In genomic region chr3:52284051-52284450, GRCh38 we compare ENCODE assay signal across 6 cellular contexts. TPM values are rescaled to one million over a fixed set of nuclear protein-coding genes. Genes with fewer than 3 reads are reported as not detected.
DNase-seq lines count a peak whose midpoint lies in the region; ATAC-seq, FAIRE-seq and TF ChIP-seq lines count a peak whose summit lies in the region.
"Not testable (repeated sequence)": the region's sequence is repeated elsewhere in the genome, so short reads cannot be mapped to it uniquely, and the experiment has no call there.

No MANE protein-coding gene starts in this region.

- H3K4me2 ChIP-seq in A549; mesenchymal stem cell (ENCODE audit: low read length, poor library complexity, severe bottlenecking): not testable (repeated sequence)

- not testable (repeated sequence) for H3K18ac ChIP-seq in mesenchymal stem cell (ENCODE audit: low read depth in 1 of 2, low read length in 2 of 2)

- WGBS in A549 (ENCODE audit: missing lambda C conversion rate): 85% methylated on average over 4 of the region's 4 CpGs
- WGBS in mesenchymal stem cell: 98% methylated on average over 4 of the region's 4 CpGs

- H2BK12ac ChIP-seq in mesenchymal stem cell (ENCODE audit: low read length in 2 of 2): not testable (repeated sequence)

- not testable (repeated sequence) for H4K91ac ChIP-seq in mesenchymal stem cell (ENCODE audit: low read length)

- not testable (repeated sequence) for H3K4ac ChIP-seq in mesenchymal stem cell (ENCODE audit: low read depth in 1 of 2, low read length in 2 of 2)

- not testable (repeated sequence) for H3K14ac ChIP-seq in mesenchymal stem cell (ENCODE audit: low read length in 2 of 2)

- CTCF ChIA-PET in A549 (lab: Yijun Ruan, JAX): interaction anchor here (0.9 to 2.8 kb wide), 5 partner anchors 8 to 63 kb away, joined by 3 to 8 read pairs (median 3); no protein-coding TSS in a partner anchor

- H2BK5ac ChIP-seq in mesenchymal stem cell (ENCODE audit: low read depth, low read length, poor library complexity, severe bottlenecking): peak overlapping the region; percentile 59

- POLR2A ChIA-PET in A549 (lab: Yijun Ruan, JAX): not testable (repeated sequence)

- H2AFZ ChIP-seq in mesenchymal stem cell (ENCODE audit: low read depth, low read length): not testable (repeated sequence)

- ATAC-seq in A549: not testable (repeated sequence)

- TF ChIP-seq POLR2A in A549 (IDR thresholded peaks at IDR 0.05; ENCODE audit: low read length): not testable (repeated sequence)

- TF ChIP-seq CTCF in A549 (IDR thresholded peaks at IDR 0.05); VCaP (conservative IDR thresholded peaks at IDR 0.05); brain (conservative IDR thresholded peaks at IDR 0.05): not testable (repeated sequence)

- H3K36me3 Mint-ChIP-seq in brain: not testable (repeated sequence)
- H3K36me3 Mint-ChIP-seq in stimulated activated naive CD8-positive, alpha-beta T cell treated with anti-CD3 and anti-CD28 coated beads, Interleukin-15, Interleukin-2, amounts not matched to agents 100 ng/mL and 50 ng/mL, for 24 hours (ENCODE audit: low read depth): peaks cover 10% of the 10 kb centered on the region

- H3K9me3 ChIP-seq in A549; mesenchymal stem cell (ENCODE audit: control insufficient read depth, low read length): not testable (repeated sequence)

- not testable (repeated sequence) for H3K27me3 ChIP-seq in mesenchymal stem cell (ENCODE audit: control insufficient read depth in 1 of 2, insufficient read depth in 1 of 2, low read length in 2 of 2)

- H3K4me3 ChIP-seq in A549; mesenchymal stem cell (ENCODE audit: insufficient read depth in 1 of 2, low read depth in 1 of 2, low read length in 2 of 2): not testable (repeated sequence)

- not testable (repeated sequence) for H4K8ac ChIP-seq in mesenchymal stem cell (ENCODE audit: low read length)

- not testable (repeated sequence) for TF ChIP-seq RAD21 in A549 (conservative IDR thresholded peaks at IDR 0.05 in 1 of 2, IDR thresholded peaks at IDR 0.05 in 1 of 2)

- not testable (repeated sequence) for DNase-seq in A549 (ENCODE audit: low read depth in 1 of 2, low spot score in 1 of 2); mesenchymal stem cell
- DNase-seq in activated effector memory CD4-positive, alpha-beta T cell treated with anti-CD3 and anti-CD28 coated beads, Interleukin-2, amount 50 U/mL, for 16 hours: peak; percentile 52

- H3K4me1 Mint-ChIP-seq in brain: peaks cover 56% of the 10 kb centered on the region
- peaks cover 65% of the 10 kb centered on the region for H3K4me1 Mint-ChIP-seq in stimulated activated naive CD8-positive, alpha-beta T cell treated with anti-CD3 and anti-CD28 coated beads, Interleukin-15, Interleukin-2, amounts not matched to agents 100 ng/mL and 50 ng/mL, for 24 hours (ENCODE audit: low read depth)

- H3K4me1 ChIP-seq in A549 (peaks cover 63% of the 10 kb centered on the region), mesenchymal stem cell (ENCODE audit: control insufficient read depth, insufficient read depth, low read depth, low read length) (peaks cover 29% of the 10 kb centered on the region)

- not testable (repeated sequence) for H3K9me3 Mint-ChIP-seq in brain; stimulated activated naive CD8-positive, alpha-beta T cell treated with anti-CD3 and anti-CD28 coated beads, Interleukin-15, Interleukin-2, amounts not matched to agents 100 ng/mL and 50 ng/mL, for 24 hours

- peaks cover 10% of the 10 kb centered on the region for H3K27me3 Mint-ChIP-seq in brain
- not testable (repeated sequence) for H3K27me3 Mint-ChIP-seq in stimulated activated naive CD8-positive, alpha-beta T cell treated with anti-CD3 and anti-CD28 coated beads, Interleukin-15, Interleukin-2, amounts not matched to agents 100 ng/mL and 50 ng/mL, for 24 hours

- peak overlapping the region in 3 of 5 experiments; percentile 36 to 89 (median 48) for H3K27ac Mint-ChIP-seq in brain
- peak overlapping the region; percentile 84 for H3K27ac Mint-ChIP-seq in stimulated activated naive CD8-positive, alpha-beta T cell treated with anti-CD3 and anti-CD28 coated beads, Interleukin-15, Interleukin-2, amounts not matched to agents 100 ng/mL and 50 ng/mL, for 24 hours

- peak overlapping the region; percentile 78 to 100; a peak in 5 of 6 replicates for H3K27ac ChIP-seq in A549
- H3K27ac ChIP-seq in VCaP: peak overlapping the region; percentile 100
- peak overlapping the region; percentile 96 for H3K27ac ChIP-seq in mesenchymal stem cell (ENCODE audit: low read length, poor library complexity, severe bottlenecking)

- not testable (repeated sequence) for H3K36me3 ChIP-seq in mesenchymal stem cell (ENCODE audit: control insufficient read depth in 1 of 2, insufficient read depth in 2 of 2, low read depth in 1 of 2, low read length in 2 of 2)

- H3K9ac ChIP-seq in mesenchymal stem cell (ENCODE audit: low read length): not testable (repeated sequence)

- TF ChIP-seq EP300 in A549 (IDR thresholded peaks at IDR 0.05): not testable (repeated sequence)

- H3K79me1 ChIP-seq in mesenchymal stem cell (replicated peaks; ENCODE audit: low read length, poor library complexity, severe bottlenecking): peaks cover 11% of the 10 kb centered on the region

- H3K4me3 Mint-ChIP-seq in brain; stimulated activated naive CD8-positive, alpha-beta T cell treated with anti-CD3 and anti-CD28 coated beads, Interleukin-15, Interleukin-2, amounts not matched to agents 100 ng/mL and 50 ng/mL, for 24 hours: not testable (repeated sequence)

- not testable (repeated sequence) for H3K23ac ChIP-seq in mesenchymal stem cell (ENCODE audit: low read length in 2 of 2)

- H2AK5ac ChIP-seq in mesenchymal stem cell (ENCODE audit: low read length, severe bottlenecking): peak overlapping the region; percentile 16

- H2BK15ac ChIP-seq in mesenchymal stem cell (ENCODE audit: low read depth, poor library complexity, severe bottlenecking): not testable (repeated sequence)

- FAIRE-seq in A549 (lab: Jason Lieb, UNC): not testable (repeated sequence)

- H2BK120ac ChIP-seq in mesenchymal stem cell (ENCODE audit: low read depth, low read length): not testable (repeated sequence)

RNA-seq across cellular contexts. Expression of gene GLYCTK, which starts 3.6 kb away (rescaled TPM):
- polyA plus RNA-seq in A549 (2011; rRNA removed) (4.4 and 5.7 TPM in 2 replicates), A549 (2017; fragmentation: RNase III; extraction: RNeasy Plus Mini Kit Qiagen cat#74134 plus additional on column Dnase treatment) (4.6 to 5.1 TPM (median 4.9 TPM) in 3 replicates), brain (ENCODE audit: insufficient read depth, low read depth, low replicate concordance) (2.6 TPM)
- 13.5 and 15.6 TPM in 2 replicates for polyA plus RNA-seq in A549 (2012; cell fraction: cytosol; rRNA removed)
- 38.4 and 44.2 TPM in 2 replicates for polyA plus RNA-seq in A549 (2012; cell fraction: nucleus; rRNA removed)
- 7.2 and 8.5 TPM in 2 replicates for polyA minus RNA-seq in A549 (2011; rRNA and poly(A)+ RNA removed)
- polyA plus RNA-seq in mesenchymal stem cell (2013, experiment 1 of 2): 2.2 TPM
- polyA plus RNA-seq in mesenchymal stem cell (2013, experiment 2 of 2): 2.4 TPM

RNA-seq across cellular contexts. Expression of gene WDR82, which starts 5.6 kb away (rescaled TPM):
- polyA plus RNA-seq in A549 (2011; rRNA removed): 52.7 and 58.5 TPM in 2 replicates
- 22.9 and 30.7 TPM in 2 replicates for polyA plus RNA-seq in A549 (2012; cell fraction: cytosol; rRNA removed)
- 9.2 and 12.6 TPM in 2 replicates for polyA plus RNA-seq in A549 (2012; cell fraction: nucleus; rRNA removed)
- polyA plus RNA-seq in A549 (2017; fragmentation: RNase III; extraction: RNeasy Plus Mini Kit Qiagen cat#74134 plus additional on column Dnase treatment): 50.6 to 53.8 TPM (median 52.4 TPM) in 3 replicates
- 42.8 and 42.9 TPM in 2 replicates for polyA minus RNA-seq in A549 (2011; rRNA and poly(A)+ RNA removed)
- polyA plus RNA-seq in brain (ENCODE audit: insufficient read depth, low read depth, low replicate concordance): 66.7 TPM
- 29.2 TPM for polyA plus RNA-seq in mesenchymal stem cell (2013, experiment 1 of 2)
- 30.0 TPM for polyA plus RNA-seq in mesenchymal stem cell (2013, experiment 2 of 2)

RNA-seq across cellular contexts. Expression of gene DNAH1, which starts 32.1 kb away (rescaled TPM):
- 1.6 and 2.9 TPM in 2 replicates for polyA plus RNA-seq in A549 (2011; rRNA removed)
- polyA plus RNA-seq in A549 (2012; cell fraction: cytosol; rRNA removed): 1.6 TPM in 2 replicates
- 10.3 and 11.6 TPM in 2 replicates for polyA plus RNA-seq in A549 (2012; cell fraction: nucleus; rRNA removed)
- polyA plus RNA-seq in A549 (2017; fragmentation: RNase III; extraction: RNeasy Plus Mini Kit Qiagen cat#74134 plus additional on column Dnase treatment): 0.63 to 0.88 TPM (median 0.65 TPM) in 3 replicates
- 4.9 and 5.7 TPM in 2 replicates for polyA minus RNA-seq in A549 (2011; rRNA and poly(A)+ RNA removed)
- 1.8 TPM for polyA plus RNA-seq in brain (ENCODE audit: insufficient read depth, low read depth, low replicate concordance)
- 1.0 TPM for polyA plus RNA-seq in mesenchymal stem cell (2013, experiment 1 of 2)
- 1.0 TPM for polyA plus RNA-seq in mesenchymal stem cell (2013, experiment 2 of 2)

RNA-seq across cellular contexts. Expression of gene PPM1M, which starts 38.5 kb away (rescaled TPM):
- polyA plus RNA-seq in A549 (2011; rRNA removed): 6.3 and 8.8 TPM in 2 replicates
- 6.3 and 6.6 TPM in 2 replicates for polyA plus RNA-seq in A549 (2012; cell fraction: cytosol; rRNA removed)
- 12.4 and 13.8 TPM in 2 replicates for polyA plus RNA-seq in A549 (2012; cell fraction: nucleus; rRNA removed)
- 5.8 to 8.0 TPM (median 5.9 TPM) in 3 replicates for polyA plus RNA-seq in A549 (2017; fragmentation: RNase III; extraction: RNeasy Plus Mini Kit Qiagen cat#74134 plus additional on column Dnase treatment)
- polyA minus RNA-seq in A549 (2011; rRNA and poly(A)+ RNA removed): 6.3 and 7.6 TPM in 2 replicates
- 15.2 TPM for polyA plus RNA-seq in brain (ENCODE audit: insufficient read depth, low read depth, low replicate concordance)
- polyA plus RNA-seq in mesenchymal stem cell (2013, experiment 1 of 2): 11.3 TPM
- 10.9 TPM for polyA plus RNA-seq in mesenchymal stem cell (2013, experiment 2 of 2)

RNA-seq across cellular contexts. Expression of gene TWF2, which starts 45.1 kb away (rescaled TPM):
- 36.8 and 46.3 TPM in 2 replicates for polyA plus RNA-seq in A549 (2011; rRNA removed)
- 102 and 123 TPM in 2 replicates for polyA plus RNA-seq in A549 (2012; cell fraction: cytosol; rRNA removed)
- 130 and 152 TPM in 2 replicates for polyA plus RNA-seq in A549 (2012; cell fraction: nucleus; rRNA removed)
- polyA plus RNA-seq in A549 (2017; fragmentation: RNase III; extraction: RNeasy Plus Mini Kit Qiagen cat#74134 plus additional on column Dnase treatment): 50.5 to 55.4 TPM (median 53.6 TPM) in 3 replicates
- 32.6 and 42.2 TPM in 2 replicates for polyA minus RNA-seq in A549 (2011; rRNA and poly(A)+ RNA removed)
- 49.4 TPM for polyA plus RNA-seq in brain (ENCODE audit: insufficient read depth, low read depth, low replicate concordance)
- polyA plus RNA-seq in mesenchymal stem cell (2013, experiment 1 of 2): 91.9 TPM
- polyA plus RNA-seq in mesenchymal stem cell (2013, experiment 2 of 2): 91.8 TPM
